Comparison of ENCODE assay signal across 21 cellular contexts in genomic region chr2:3441465-3441864, GRCh38.
"Had no signal": no experiment of that assay in that cellular context is flagged by ENCODE, and none has a peak within 500 bp of the region (broad histone marks: within the 10 kb centered on the region; RNA-seq: fewer than 3 reads in every experiment).

No MANE protein-coding gene starts in this region.

- H3K9me3 ChIP-seq: gastrocnemius medialis, left ventricle myocardium inferior, lower lobe of right lung, sigmoid colon, suprapubic skin, tibial artery, upper lobe of left lung, uterus had no signal

- H3K4me1 ChIP-seq: sigmoid colon, suprapubic skin, tibial artery, uterus had no signal

- H3K27me3 ChIP-seq: dorsolateral prefrontal cortex, gastrocnemius medialis, heart right ventricle, sigmoid colon, suprapubic skin, tibial artery, upper lobe of left lung, uterus had no signal

- H3K27ac ChIP-seq: coronary artery, gastrocnemius medialis, left ventricle myocardium inferior, lower lobe of right lung, sigmoid colon, skin epidermis, suprapubic skin, tibial artery, uterus had no signal

- FAIRE-seq: endometrium had no signal

- H3K4me3 ChIP-seq: coronary artery, dorsolateral prefrontal cortex, gastrocnemius medialis, heart right ventricle, left ventricle myocardium inferior, lower lobe of right lung, sigmoid colon, skin epidermis, suprapubic skin, tibial artery, upper lobe of left lung, uterus had no signal

- H3K36me3 ChIP-seq: uterus had no signal

- ATAC-seq: esophagus mucosa; gastrocnemius medialis; heart right ventricle; lower lobe of right lung; stimulated activated naive CD8-positive, alpha-beta T cell treated with anti-CD3 and anti-CD28 coated beads, Interleukin-15, Interleukin-2, amounts not matched to agents 100 U/mL and 50 U/mL, for 24 hours had no signal

- DNase-seq: dorsolateral prefrontal cortex; effector CD8-positive, alpha-beta T cell; gastrocnemius medialis; heart right ventricle; islet precursor cell; left ventricle myocardium inferior; lower lobe of right lung; mesenchymal stem cell; midbrain; posterior cingulate gyrus; sigmoid colon; stimulated activated CD4-positive, alpha-beta T cell treated with anti-CD3 and anti-CD28 coated beads, Interleukin-12 subunit alpha, Interleukin-12 subunit beta, amount 100 ng/mL, for 4 hours; stimulated activated naive CD8-positive, alpha-beta T cell treated with anti-CD3 and anti-CD28 coated beads, Interleukin-15, Interleukin-2, amounts not matched to agents 100 U/mL and 50 U/mL, for 24 hours; tibial artery; upper lobe of left lung; uterus had no signal
